ENCODE assay signal across 1 cellular context in the genomic region with DNA sequence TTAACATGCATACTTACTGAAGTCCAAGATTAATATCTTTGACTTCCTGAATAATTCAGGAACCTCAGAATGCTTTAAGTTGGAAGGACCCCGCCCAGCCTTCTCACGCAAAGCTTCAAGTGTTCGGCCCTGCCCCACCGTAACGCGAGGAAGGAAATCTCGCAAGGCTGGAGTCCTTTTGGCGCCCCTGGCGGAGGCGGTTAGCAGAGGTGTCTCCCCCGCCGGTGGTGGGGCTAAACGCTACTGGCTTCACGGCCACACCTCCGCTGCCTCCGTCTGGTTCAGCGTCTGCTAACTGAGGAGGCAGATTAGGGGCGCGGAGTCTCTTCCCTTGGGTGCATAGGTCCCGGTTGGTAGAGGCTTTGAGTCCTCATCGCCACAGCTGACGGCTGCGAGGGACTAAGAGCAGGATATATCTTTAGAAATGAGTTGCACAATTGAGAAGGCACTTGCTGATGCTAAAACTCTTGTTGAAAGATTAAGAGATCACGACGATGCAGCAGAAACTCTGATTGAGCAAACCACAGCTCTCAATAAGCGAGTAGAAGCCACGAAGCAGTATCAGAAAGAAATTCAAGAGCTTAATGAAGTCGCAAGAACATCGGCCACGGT.
TF ChIP-seq lines count a peak whose summit lies in the region.

No MANE protein-coding gene starts in this region.

TF ChIP-seq in SK-N-SH treated with all-trans-retinoic acid at 6 μM for 48 hours, 23 proteins besides CTCF, POLR2A, EP300 and RAD21 (continued from another document):
- no peak for TF ChIP-seq CREB5 (CRISPR knock-in tag; IDR thresholded peaks at IDR 0.05; ENCODE audit: low read depth)
- TF ChIP-seq ESRRG (CRISPR knock-in tag; IDR thresholded peaks at IDR 0.05), result no peak
- no peak for TF ChIP-seq ARNTL (CRISPR knock-in tag; IDR thresholded peaks at IDR 0.05; ENCODE audit: borderline replicate concordance, low read depth)
